ENCODE assay signal across 8 cellular contexts in genomic region chr6:19803331-19804330, GRCh38. TPM values are rescaled to one million over a fixed set of nuclear protein-coding genes. Genes with fewer than 3 reads are reported as not detected.
DNase-seq lines count a peak whose midpoint lies in the region; ATAC-seq and TF ChIP-seq lines count a peak whose summit lies in the region.

No MANE protein-coding gene starts in this region.

- TF ChIP-seq CTCF in choroid plexus epithelial cell (conservative IDR thresholded peaks at IDR 0.05; ENCODE audit: low read depth, low read length) = no peak

- H3K4me2 ChIP-seq in BLaER1 = peak overlapping the region; percentile 98

- peaks cover 14% of the 10 kb centered on the region; the same call in 1 of the 2 replicates for H3K27me3 ChIP-seq in BLaER1

- H3K4me3 ChIP-seq in BLaER1 (peak overlapping the region; percentile 74), choroid plexus epithelial cell (ENCODE audit: low read depth, low read length) (peak overlapping the region; percentile 75)

- DNase-seq in NCI-H1105 treated with DMSO at 0.1 percent for 48 hours (lab: John Stamatoyannopoulos, UW) (peak; percentile 74), choroid plexus epithelial cell (ENCODE audit: low read depth) (peak; percentile 29), GDM1 (lab: John Stamatoyannopoulos, UW) (no peak), HK-2 (ENCODE audit: unreplicated experiment) (no peak)
- DNase-seq in naive thymus-derived CD8-positive, alpha-beta T cell = no peak

- H3K27me3 Mint-ChIP-seq in naive thymus-derived CD8-positive, alpha-beta T cell = peaks cover 20 to 64% (median 37%) of the 10 kb centered on the region in 5 donors

- H3K9me3 Mint-ChIP-seq in naive thymus-derived CD8-positive, alpha-beta T cell = peaks cover 0 to 5% (median 0%) of the 10 kb centered on the region in 9 donors

- no peaks in the 10 kb centered on the region for H3K36me3 ChIP-seq in BLaER1

- no peak overlapping the region for H3K9ac ChIP-seq in BLaER1

- no peaks in the 10 kb centered on the region for H3K36me3 Mint-ChIP-seq in naive thymus-derived CD8-positive, alpha-beta T cell

- no peak overlapping the region for H3K27ac ChIP-seq in BLaER1

- peaks cover 8% of the 10 kb centered on the region for H3K4me1 ChIP-seq in BLaER1

- H3K27ac Mint-ChIP-seq in naive thymus-derived CD8-positive, alpha-beta T cell = no peak overlapping the region

- POLR2A ChIA-PET in naive thymus-derived CD8-positive, alpha-beta T cell (lab: Charles Lee) = no interaction called here

- H4K20me1 ChIP-seq in BLaER1 = no peaks in the 10 kb centered on the region

- ATAC-seq in naive thymus-derived CD8-positive, alpha-beta T cell = no peak
- ATAC-seq in GM19455 (IDR thresholded peaks at IDR 0.05; ENCODE audit: unreplicated experiment) (no peak), GM18907 (IDR thresholded peaks at IDR 0.05; ENCODE audit: unreplicated experiment) (no peak)

- H3K9me3 ChIP-seq in BLaER1 = no peaks in the 10 kb centered on the region

- peak overlapping the region in 9 of 10 donors; percentile 53 to 72 (median 59) for H3K4me3 Mint-ChIP-seq in naive thymus-derived CD8-positive, alpha-beta T cell

- H3K4me1 Mint-ChIP-seq in naive thymus-derived CD8-positive, alpha-beta T cell = peaks cover 7 to 16% (median 12%) of the 10 kb centered on the region in 4 donors

RNA-seq across cellular contexts. Expression of gene ID4, which starts 33.5 kb away (rescaled TPM):
- total RNA-seq in naive thymus-derived CD8-positive, alpha-beta T cell = not detected
- not detected for polyA plus RNA-seq in naive thymus-derived CD8-positive, alpha-beta T cell

Comparison
In these comparisons a context has a peak if more than half of its experiments do, and no peak if none do; other contexts are left out.
1. DNase-seq: peak in NCI-H1105 treated with DMSO at 0.1 percent for 48 hours (single experiment) and choroid plexus epithelial cell (single experiment); none in naive thymus-derived CD8-positive, alpha-beta T cell (0 of 10), GDM1 (single experiment) and HK-2 (single experiment).